Comparison of ENCODE assay signal across 8 cellular contexts in the genomic region with DNA sequence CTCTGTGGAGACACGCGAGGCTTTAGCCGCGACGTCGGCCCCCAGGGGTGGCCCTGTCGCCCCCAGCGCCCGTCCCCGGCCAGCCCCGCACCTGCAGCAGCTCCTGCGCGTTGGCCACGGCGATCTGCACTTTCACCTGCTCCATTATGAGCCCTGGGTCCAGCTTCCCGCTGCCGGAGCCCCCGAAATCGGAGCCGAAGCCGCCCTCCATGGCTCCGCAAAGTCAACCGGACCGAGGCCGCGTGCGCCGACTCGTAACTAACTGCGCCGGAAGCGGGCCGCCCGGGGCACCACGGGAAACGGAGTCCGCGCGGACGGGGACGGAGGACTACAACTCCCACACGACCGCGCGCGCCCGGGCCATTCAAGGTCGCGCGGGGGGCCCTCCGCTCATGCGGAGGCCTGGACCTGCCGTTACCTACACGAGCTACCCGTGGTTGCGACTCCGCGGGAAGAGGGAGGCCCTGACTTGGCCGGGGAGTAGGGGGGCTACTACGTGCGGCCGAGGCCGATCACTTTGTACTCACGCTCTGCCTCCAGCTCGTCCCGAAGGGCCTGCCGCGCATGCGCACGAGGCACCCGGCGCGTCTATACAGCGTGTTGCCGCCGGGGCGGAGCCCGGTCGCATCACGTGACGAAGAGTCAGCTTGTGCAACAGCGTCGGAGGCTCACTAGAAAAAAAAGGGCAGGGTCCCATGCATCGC. TPM values are rescaled to one million over a fixed set of nuclear protein-coding genes. Genes with fewer than 3 reads are reported as not detected.
DNase-seq lines count a peak whose midpoint lies in the region; ATAC-seq and TF ChIP-seq lines count a peak whose summit lies in the region.

TIMM13 (minus strand) TSS at position 264 of the 704 bp plus-strand sequence; CDS start at position 211, 53 bp downstream.

- no peaks in the 10 kb centered on the region for H3K27me3 ChIP-seq in aorta (ENCODE audit: control insufficient read depth in 1 of 2, insufficient read depth in 2 of 2, low read length in 1 of 2)

- H3K4me1 ChIP-seq in aorta (ENCODE audit: control insufficient read depth in 1 of 2, insufficient read depth in 2 of 2, low read length in 2 of 2): no peaks in the 10 kb centered on the region

- intact Hi-C loops in aorta (cut with DNase I): loop anchor here in 1 of 2 donors (5.0 kb wide), 1 partner anchor 185 kb away; no protein-coding TSS in a partner anchor

- DNase-seq in NCI-H2081 treated with DMSO at 0.1 percent for 48 hours (lab: John Stamatoyannopoulos, UW) (peak; percentile 72), T1000 (lab: John Stamatoyannopoulos, UW) (peak; percentile 99), astrocyte of the cerebellum (ENCODE audit: low read depth) (peak; percentile 89), hepatic stellate cell (ENCODE audit: low spot score) (peak; percentile 99), renal cortical epithelial cell (ENCODE audit: low read depth) (peak; percentile 89), aorta (peak; percentile 98 to 99)

- in situ Hi-C loops in astrocyte of the cerebellum (cut with HindIII; ENCODE audit: low sequenced_read_pairs): no loop called here

- H3K4me3 ChIP-seq in astrocyte of the cerebellum (ENCODE audit: low read depth, low read length) (peak within 1 kb of the TSS; percentile 91), aorta (ENCODE audit: low read length in 2 of 2) (peak within 1 kb of the TSS; percentile 45 to 76)

- no peaks in the 10 kb centered on the region for H3K9me3 ChIP-seq in aorta (ENCODE audit: control insufficient read depth, low read length)

- ATAC-seq in GM18517 (IDR thresholded peaks at IDR 0.05; ENCODE audit: unreplicated experiment) (peak; percentile 75), HG03039 (IDR thresholded peaks at IDR 0.05; ENCODE audit: unreplicated experiment) (peak; percentile 73), aorta (ENCODE audit: low FRiP score) (peak; percentile 96)

- no peaks in the 10 kb centered on the region for H3K36me3 ChIP-seq in aorta (ENCODE audit: control insufficient read depth in 1 of 2, insufficient read depth in 2 of 2, low read length in 1 of 2)

- WGBS in aorta, 2 donors: 0 to 1% methylated on average over 84 of the region's 84 CpGs

- peak within 1 kb of the TSS; percentile 51 to 85 for H3K27ac ChIP-seq in aorta (ENCODE audit: low read depth in 1 of 2, low read length in 2 of 2)

- no peak for TF ChIP-seq CTCF in astrocyte of the cerebellum (IDR thresholded peaks at IDR 0.05; ENCODE audit: low read depth, low read length, missing control alignments)

RNA-seq across cellular contexts. Expression of gene TIMM13, which starts in this region (rescaled TPM):
- total RNA-seq in renal cortical epithelial cell: 31.8 and 45.5 TPM in 2 replicates
- total RNA-seq in aorta: 10 to 100 TPM; 27.8 to 32.7 TPM
- 10 to 100 TPM; 41.7 to 41.9 TPM for polyA plus RNA-seq in aorta

Comparison
In these comparisons a context has a peak if more than half of its experiments do, and no peak if none do; other contexts are left out.
1. Peak in every context shown above with its lines: DNase-seq, ATAC-seq, H3K4me3 ChIP-seq and H3K27ac ChIP-seq.